In the genomic region with DNA sequence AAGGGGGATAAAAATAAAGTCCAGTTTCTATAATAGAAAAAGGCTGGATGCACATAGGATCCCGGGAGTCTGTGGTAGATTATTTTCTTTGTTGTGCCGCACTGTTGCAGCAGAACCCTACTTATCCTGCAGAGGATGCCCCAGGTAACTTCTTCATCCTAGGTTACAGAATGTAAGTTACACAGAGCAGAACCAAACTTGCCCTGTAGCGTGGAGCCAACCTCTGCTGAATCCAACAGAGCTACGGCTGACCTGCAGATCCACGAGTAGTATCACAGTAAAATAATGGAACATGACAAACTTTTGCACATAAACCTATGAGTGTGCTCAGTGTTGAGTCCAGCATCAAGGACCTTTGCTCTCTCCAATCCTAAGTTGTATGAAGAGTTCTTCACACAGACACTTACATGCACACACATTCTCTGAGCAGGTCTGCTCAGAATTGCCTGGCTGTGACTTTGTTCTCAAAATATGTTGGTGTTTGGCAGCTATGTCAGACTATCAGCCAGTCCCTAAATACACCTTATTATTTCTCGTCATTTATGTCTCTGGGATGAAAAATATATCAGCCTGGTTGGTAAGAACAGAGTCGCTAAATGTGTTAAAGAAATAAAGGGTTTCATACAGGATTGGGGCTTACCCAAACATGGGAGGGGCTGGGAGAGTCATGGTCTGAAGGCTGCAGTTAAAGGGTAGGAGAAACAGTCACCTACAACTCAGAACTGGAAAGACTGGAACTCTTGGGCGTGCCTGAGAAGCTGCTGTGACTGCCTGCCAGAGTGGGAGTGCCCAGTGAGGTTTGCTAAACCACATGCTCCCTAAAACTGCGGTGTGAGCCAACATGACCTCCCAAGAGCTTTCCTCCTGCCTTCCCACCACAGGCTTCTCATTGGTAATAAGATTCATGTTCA, we compare ENCODE assay signal across 15 cellular contexts.
DNase-seq lines count a peak whose midpoint lies in the region; ATAC-seq and TF ChIP-seq lines count a peak whose summit lies in the region.
"Had no signal": no experiment of that assay in that cellular context is flagged by ENCODE, and none has a peak within 500 bp of the region (broad histone marks: within the 10 kb centered on the region; RNA-seq: fewer than 3 reads in every experiment).

No MANE protein-coding gene starts in this region.

- intact Hi-C loops in Right ventricle myocardium superior (cut with DNase I): no loop called here

- H3K36me3 Mint-ChIP-seq in T-helper 2 cell treated with Interferon-gamma antibody and Interleukin-4, amounts not matched to agents 5 μg/mL and 100 μg/mL, for 36 hours (ENCODE audit: low read depth): no peaks in the 10 kb centered on the region
- H3K36me3 Mint-ChIP-seq: IgD-negative memory B cell; naive thymus-derived CD8-positive, alpha-beta T cell had no signal

- H3K27ac Mint-ChIP-seq in T-helper 2 cell treated with Interferon-gamma antibody and Interleukin-4, amounts not matched to agents 5 μg/mL and 100 μg/mL, for 36 hours: no peak overlapping the region
- H3K27ac Mint-ChIP-seq: activated CD8-positive, alpha-beta T cell treated with anti-CD3 and anti-CD28 coated beads, Interleukin-2, amount 10 ng/mL, durations not matched to agents 7 days and 5 days; IgD-negative memory B cell; T-helper 1 cell treated with Interleukin-12 subunit alpha and Interleukin-12 subunit beta and Interleukin-4 antibody, amounts not matched to agents 30 μg/mL and 1 μg/mL, for 36 hours had no signal

- H3K9me3 Mint-ChIP-seq in T-helper 2 cell treated with Interferon-gamma antibody and Interleukin-4, amounts not matched to agents 5 μg/mL and 100 μg/mL, for 36 hours: no peaks in the 10 kb centered on the region
- H3K9me3 Mint-ChIP-seq: IgD-negative memory B cell; naive thymus-derived CD8-positive, alpha-beta T cell; T-helper 1 cell treated with Interleukin-12 subunit alpha and Interleukin-12 subunit beta and Interleukin-4 antibody, amounts not matched to agents 30 μg/mL and 1 μg/mL, for 36 hours had no signal

- TF ChIP-seq CTCF in right atrium auricular region (IDR thresholded peaks at IDR 0.05): no peak
- TF ChIP-seq CTCF in omental fat pad (IDR thresholded peaks at IDR 0.05): no peak

- H3K4me3 ChIP-seq in right atrium auricular region: no peak overlapping the region

- no peaks in the 10 kb centered on the region for H3K36me3 ChIP-seq in right atrium auricular region

- no peaks in the 10 kb centered on the region for H3K27me3 ChIP-seq in right atrium auricular region

- no peaks in the 10 kb centered on the region for H3K9me3 ChIP-seq in right atrium auricular region

- H3K4me1 Mint-ChIP-seq in T-helper 2 cell treated with Interferon-gamma antibody and Interleukin-4, amounts not matched to agents 5 μg/mL and 100 μg/mL, for 36 hours (ENCODE audit: low read depth): no peaks in the 10 kb centered on the region

- H3K4me3 Mint-ChIP-seq in T-helper 2 cell treated with Interferon-gamma antibody and Interleukin-4, amounts not matched to agents 5 μg/mL and 100 μg/mL, for 36 hours: no peak overlapping the region
- H3K4me3 Mint-ChIP-seq: activated CD8-positive, alpha-beta T cell treated with anti-CD3 and anti-CD28 coated beads, Interleukin-2, amount 10 ng/mL, durations not matched to agents 7 days and 5 days; IgD-negative memory B cell; naive thymus-derived CD8-positive, alpha-beta T cell; T-helper 1 cell treated with Interleukin-12 subunit alpha and Interleukin-12 subunit beta and Interleukin-4 antibody, amounts not matched to agents 30 μg/mL and 1 μg/mL, for 36 hours had no signal

- H3K27me3 Mint-ChIP-seq in T-helper 2 cell treated with Interferon-gamma antibody and Interleukin-4, amounts not matched to agents 5 μg/mL and 100 μg/mL, for 36 hours (ENCODE audit: low read depth): no peaks in the 10 kb centered on the region
- H3K27me3 Mint-ChIP-seq: IgD-negative memory B cell had no signal

- ATAC-seq in Right ventricle myocardium superior (ENCODE audit: poor library complexity) (peak; percentile 80), esophagus mucosa (peak; percentile 98), omental fat pad (ENCODE audit: low FRiP score) (peak; percentile 73), SK-N-SH treated with all-trans-retinoic acid at 6 μM for 48 hours (no peak), HG02840 (IDR thresholded peaks at IDR 0.05; ENCODE audit: low FRiP score, unreplicated experiment) (no peak)
- ATAC-seq: activated CD8-positive, alpha-beta T cell treated with anti-CD3 and anti-CD28 coated beads, Interleukin-2, amount 10 ng/mL, durations not matched to agents 7 days and 5 days; naive thymus-derived CD8-positive, alpha-beta T cell had no signal

- H3K27ac ChIP-seq in right atrium auricular region: no peak overlapping the region

- peak; percentile 80 for DNase-seq in Right ventricle myocardium superior
- DNase-seq in right atrium auricular region (ENCODE audit: low spot score): no peak
- DNase-seq in omental fat pad (ENCODE audit: low spot score): no peak
- DNase-seq in T-helper 2 cell treated with Interferon-gamma antibody and Interleukin-4, amounts not matched to agents 5 μg/mL and 100 μg/mL, for 36 hours (ENCODE audit: low spot score): no peak
- DNase-seq in AML-193 (lab: John Stamatoyannopoulos, UW): no peak
- DNase-seq: activated CD8-positive, alpha-beta T cell treated with anti-CD3 and anti-CD28 coated beads, Interleukin-2, amount 10 ng/mL, durations not matched to agents 7 days and 5 days; caudate nucleus; erythroblast; naive thymus-derived CD8-positive, alpha-beta T cell; NCI-H1694 treated with DMSO at 0.1 percent for 48 hours had no signal

- H3K4me1 ChIP-seq in right atrium auricular region: peaks cover 0 to 22% of the 10 kb centered on the region in 2 donors

TF ChIP-seq in SK-N-SH treated with all-trans-retinoic acid at 6 μM for 48 hours, 23 proteins besides CTCF, POLR2A, EP300 and RAD21:
- TF ChIP-seq, protein P1, sequence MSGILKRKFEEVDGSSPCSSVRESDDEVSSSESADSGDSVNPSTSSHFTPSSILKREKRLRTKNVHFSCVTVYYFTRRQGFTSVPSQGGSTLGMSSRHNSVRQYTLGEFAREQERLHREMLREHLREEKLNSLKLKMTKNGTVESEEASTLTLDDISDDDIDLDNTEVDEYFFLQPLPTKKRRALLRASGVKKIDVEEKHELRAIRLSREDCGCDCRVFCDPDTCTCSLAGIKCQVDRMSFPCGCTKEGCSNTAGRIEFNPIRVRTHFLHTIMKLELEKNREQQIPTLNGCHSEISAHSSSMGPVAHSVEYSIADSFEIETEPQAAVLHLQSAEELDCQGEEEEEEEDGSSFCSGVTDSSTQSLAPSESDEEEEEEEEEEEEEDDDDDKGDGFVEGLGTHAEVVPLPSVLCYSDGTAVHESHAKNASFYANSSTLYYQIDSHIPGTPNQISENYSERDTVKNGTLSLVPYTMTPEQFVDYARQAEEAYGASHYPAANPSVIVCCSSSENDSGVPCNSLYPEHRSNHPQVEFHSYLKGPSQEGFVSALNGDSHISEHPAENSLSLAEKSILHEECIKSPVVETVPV (CRISPR knock-in tag; IDR thresholded peaks at IDR 0.05): no peak
- no peak for TF ChIP-seq ZNF8 (CRISPR knock-in tag; IDR thresholded peaks at IDR 0.05)
- no peak for TF ChIP-seq ZC3H10 (CRISPR knock-in tag; IDR thresholded peaks at IDR 0.05)
- TF ChIP-seq TCF4 (CRISPR knock-in tag; IDR thresholded peaks at IDR 0.05; ENCODE audit: borderline replicate concordance): no peak
- TF ChIP-seq BACH2 (CRISPR knock-in tag; IDR thresholded peaks at IDR 0.05; ENCODE audit: borderline replicate concordance): no peak
- TF ChIP-seq OSR1 (CRISPR knock-in tag; IDR thresholded peaks at IDR 0.05): no peak
- no peak for TF ChIP-seq ZFP3 (CRISPR knock-in tag; IDR thresholded peaks at IDR 0.05)
- TF ChIP-seq GLIS3 (CRISPR knock-in tag; IDR thresholded peaks at IDR 0.05): no peak
- TF ChIP-seq ZNF70 (CRISPR knock-in tag; IDR thresholded peaks at IDR 0.05): no peak
- no peak for TF ChIP-seq ZFP30 (CRISPR knock-in tag; IDR thresholded peaks at IDR 0.05)
- TF ChIP-seq ARNTL (CRISPR knock-in tag; IDR thresholded peaks at IDR 0.05; ENCODE audit: borderline replicate concordance, low read depth): no peak
- TF ChIP-seq, protein P2, sequence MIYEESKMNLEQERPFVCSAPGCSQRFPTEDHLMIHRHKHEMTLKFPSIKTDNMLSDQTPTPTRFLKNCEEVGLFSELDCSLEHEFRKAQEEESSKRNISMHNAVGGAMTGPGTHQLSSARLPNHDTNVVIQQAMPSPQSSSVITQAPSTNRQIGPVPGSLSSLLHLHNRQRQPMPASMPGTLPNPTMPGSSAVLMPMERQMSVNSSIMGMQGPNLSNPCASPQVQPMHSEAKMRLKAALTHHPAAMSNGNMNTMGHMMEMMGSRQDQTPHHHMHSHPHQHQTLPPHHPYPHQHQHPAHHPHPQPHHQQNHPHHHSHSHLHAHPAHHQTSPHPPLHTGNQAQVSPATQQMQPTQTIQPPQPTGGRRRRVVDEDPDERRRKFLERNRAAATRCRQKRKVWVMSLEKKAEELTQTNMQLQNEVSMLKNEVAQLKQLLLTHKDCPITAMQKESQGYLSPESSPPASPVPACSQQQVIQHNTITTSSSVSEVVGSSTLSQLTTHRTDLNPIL (CRISPR knock-in tag; IDR thresholded peaks at IDR 0.05; ENCODE audit: low read depth): no peak
- TF ChIP-seq, protein P3, sequence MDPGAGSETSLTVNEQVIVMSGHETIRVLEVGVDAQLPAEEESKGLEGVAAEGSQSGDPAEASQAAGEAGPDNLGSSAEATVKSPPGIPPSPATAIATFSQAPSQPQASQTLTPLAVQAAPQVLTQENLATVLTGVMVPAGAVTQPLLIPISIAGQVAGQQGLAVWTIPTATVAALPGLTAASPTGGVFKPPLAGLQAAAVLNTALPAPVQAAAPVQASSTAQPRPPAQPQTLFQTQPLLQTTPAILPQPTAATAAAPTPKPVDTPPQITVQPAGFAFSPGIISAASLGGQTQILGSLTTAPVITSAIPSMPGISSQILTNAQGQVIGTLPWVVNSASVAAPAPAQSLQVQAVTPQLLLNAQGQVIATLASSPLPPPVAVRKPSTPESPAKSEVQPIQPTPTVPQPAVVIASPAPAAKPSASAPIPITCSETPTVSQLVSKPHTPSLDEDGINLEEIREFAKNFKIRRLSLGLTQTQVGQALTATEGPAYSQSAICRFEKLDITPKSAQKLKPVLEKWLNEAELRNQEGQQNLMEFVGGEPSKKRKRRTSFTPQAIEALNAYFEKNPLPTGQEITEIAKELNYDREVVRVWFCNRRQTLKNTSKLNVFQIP (CRISPR knock-in tag; IDR thresholded peaks at IDR 0.05; ENCODE audit: borderline replicate concordance, low read depth): no peak
- no peak for TF ChIP-seq RARB (CRISPR knock-in tag; IDR thresholded peaks at IDR 0.05)
TF ChIP-seq in SK-N-SH treated with all-trans-retinoic acid at 6 μM for 48 hours: peak in this region for 0.

Comparison
In these comparisons a context has a peak if more than half of its experiments do, and no peak if none do; other contexts are left out.
1. ATAC-seq: peak in Right ventricle myocardium superior (single experiment), esophagus mucosa (single experiment) and omental fat pad (single experiment); none in SK-N-SH treated with all-trans-retinoic acid at 6 μM for 48 hours (single experiment) and HG02840 (single experiment).